ENCODE assay signal across 15 cellular contexts in genomic region chr4:1205641-1206298, GRCh38. TPM values are rescaled to one million over a fixed set of nuclear protein-coding genes. Genes with fewer than 3 reads are reported as not detected.
A peak's percentile ranks its signal among the peaks of the same experiment; 100 is the strongest.
DNase-seq lines count a peak whose midpoint lies in the region; ATAC-seq and TF ChIP-seq lines count a peak whose summit lies in the region.
"Had no signal": no experiment of that assay in that cellular context is flagged by ENCODE, and none has a peak within 500 bp of the region (broad histone marks: within the 10 kb centered on the region; RNA-seq: fewer than 3 reads in every experiment).

No MANE protein-coding gene starts in this region.

- no peak overlapping the region for H3K27ac Mint-ChIP-seq in type B pancreatic cell
- H3K27ac Mint-ChIP-seq: activated T-helper 17 cell treated with anti-CD3 and anti-CD28 coated beads, Interleukin-2, amount 50 U/mL, for 72 hours had no signal

- H3K9me3 Mint-ChIP-seq in type B pancreatic cell = no peaks in the 10 kb centered on the region
- H3K9me3 Mint-ChIP-seq: activated T-helper 17 cell treated with anti-CD3 and anti-CD28 coated beads, Interleukin-2, amount 50 U/mL, for 72 hours; nephron progenitor cell had no signal

- H3K27me3 Mint-ChIP-seq in type B pancreatic cell = no peaks in the 10 kb centered on the region
- H3K27me3 Mint-ChIP-seq: activated T-helper 17 cell treated with anti-CD3 and anti-CD28 coated beads, Interleukin-2, amount 50 U/mL, for 72 hours had no signal

- H3K9me3 ChIP-seq in body of pancreas (no peaks in the 10 kb centered on the region), lower lobe of right lung (no peaks in the 10 kb centered on the region)
- H3K9me3 ChIP-seq: breast epithelium had no signal

- intact Hi-C loops in body of pancreas (cut with DNase I) = no loop called here
- intact Hi-C loops in lower lobe of right lung (cut with DNase I) = no loop called here

- H3K27ac ChIP-seq in body of pancreas (no peak overlapping the region), lower lobe of right lung (peak overlapping the region; percentile 88)

- 92 to 100% methylated on average over 1 to 10 of the region's 15 CpGs for WGBS in body of pancreas, 2 donors

- no peak overlapping the region for H3K4me3 Mint-ChIP-seq in type B pancreatic cell
- H3K4me3 Mint-ChIP-seq: activated T-helper 17 cell treated with anti-CD3 and anti-CD28 coated beads, Interleukin-2, amount 50 U/mL, for 72 hours; nephron progenitor cell had no signal

- no peak for TF ChIP-seq CTCF in body of pancreas (IDR thresholded peaks at IDR 0.05)
- no peak for TF ChIP-seq CTCF in lower lobe of right lung (IDR thresholded peaks at IDR 0.05)
- no peak for TF ChIP-seq CTCF in type B pancreatic cell (conservative IDR thresholded peaks at IDR 0.05)

- H3K36me3 Mint-ChIP-seq in type B pancreatic cell = no peaks in the 10 kb centered on the region

- no peak for ATAC-seq in body of pancreas
- ATAC-seq in lower lobe of right lung = no peak
- ATAC-seq: activated T-helper 17 cell treated with anti-CD3 and anti-CD28 coated beads, Interleukin-2, amount 50 U/mL, for 72 hours had no signal

- H3K27me3 ChIP-seq in body of pancreas (no peaks in the 10 kb centered on the region), lower lobe of right lung (ENCODE audit: low read depth) (no peaks in the 10 kb centered on the region)
- H3K27me3 ChIP-seq: breast epithelium had no signal

- H3K4me1 ChIP-seq in body of pancreas (peaks cover 31% of the 10 kb centered on the region), lower lobe of right lung (peaks cover 86% of the 10 kb centered on the region)

- peak; percentile 12 for DNase-seq in activated CD8-positive, alpha-beta memory T cell treated with anti-CD3 and anti-CD28 coated beads, Interleukin-2, amount 50 U/mL, for 4 hours
- DNase-seq in activated CD8-positive, alpha-beta memory T cell treated with anti-CD3 and anti-CD28 coated beads, Interleukin-2, amount 50 U/mL, for 48 hours = no peak
- DNase-seq in body of pancreas (peak in 3 of 4 donors; percentile 1 to 11 (median 11)), lower lobe of right lung (peak; percentile 46), type B pancreatic cell (ENCODE audit: extremely low spot score, unreplicated experiment) (peak; percentile 64), C1 segment of cervical spinal cord (lab: John Stamatoyannopoulos, UW) (no peak), NCI-H2171 (lab: John Stamatoyannopoulos, UW) (no peak), amniotic stem cell (lab: John Stamatoyannopoulos, UW) (no peak)
- DNase-seq: activated CD4-positive, CD25-positive, alpha-beta regulatory T cell; kidney glomerular epithelial cell; MM.1S; nephron progenitor cell had no signal

- H3K4me1 Mint-ChIP-seq in type B pancreatic cell (ENCODE audit: unreplicated experiment) = peaks cover 16% of the 10 kb centered on the region

- H3K36me3 ChIP-seq in body of pancreas (replicated peaks in 1 of 2; ENCODE audit: insufficient read depth in 1 of 2, low read depth in 2 of 2) (no peaks in the 10 kb centered on the region), lower lobe of right lung (peaks cover 2% of the 10 kb centered on the region)
- H3K36me3 ChIP-seq: breast epithelium had no signal

- H3K4me3 ChIP-seq in body of pancreas (no peak overlapping the region), lower lobe of right lung (no peak overlapping the region)
- H3K4me3 ChIP-seq: breast epithelium, skin epidermis had no signal

- no peak for TF ChIP-seq POLR2A in body of pancreas (IDR thresholded peaks at IDR 0.05)

RNA-seq across cellular contexts. Expression of gene SPON2, which starts 33.4 kb away (rescaled TPM):
- total RNA-seq in body of pancreas (10 to 100 TPM; 25.4 to 33.5 TPM), lower lobe of right lung (32.0 TPM), type B pancreatic cell (ENCODE audit: low replicate concordance) (8.8 and 10.4 TPM in 2 replicates)

RNA-seq across cellular contexts. Expression of gene CTBP1, which starts 43.2 kb away (rescaled TPM):
- 100 to 1,000 TPM; 148 to 458 TPM for total RNA-seq in body of pancreas
- total RNA-seq in lower lobe of right lung = 165 TPM
- total RNA-seq in type B pancreatic cell (ENCODE audit: low replicate concordance) = 147 and 165 TPM in 2 replicates

Comparison
In these comparisons a context has a peak if more than half of its experiments do, and no peak if none do; other contexts are left out.
1. DNase-seq: peak in activated CD8-positive, alpha-beta memory T cell treated with anti-CD3 and anti-CD28 coated beads, Interleukin-2, amount 50 U/mL, for 4 hours (single experiment), body of pancreas (3 of 4), lower lobe of right lung (single experiment) and type B pancreatic cell (single experiment); none in activated CD8-positive, alpha-beta memory T cell treated with anti-CD3 and anti-CD28 coated beads, Interleukin-2, amount 50 U/mL, for 48 hours (single experiment), C1 segment of cervical spinal cord (0 of 14), NCI-H2171 (single experiment) and amniotic stem cell (single experiment).